In genomic region chr9:8724284-8725018, GRCh38 we compare ENCODE assay signal across 1 cellular context.
TF ChIP-seq lines count a peak whose summit lies in the region.

No MANE protein-coding gene starts in this region.

TF ChIP-seq in HEK293, 187 proteins besides CTCF, POLR2A, EP300 and RAD21 (continued from another document):
- TF ChIP-seq PRDM10 (tag by site-specific recombination; IDR thresholded peaks at IDR 0.05) (peak; percentile 50; the same call in 1 of the 2 replicates), ZNF433 (tag by site-specific recombination; IDR thresholded peaks at IDR 0.05; ENCODE audit: low read depth) (no peak), ZEB2 (tag by site-specific recombination; IDR thresholded peaks at IDR 0.05) (0 out of 2 replicates have a peak, but pooled peaks have one; percentile 30), ZNF416 (tag by site-specific recombination; IDR thresholded peaks at IDR 0.05) (no peak), ZNF391 (tag by site-specific recombination; IDR thresholded peaks at IDR 0.05; ENCODE audit: borderline replicate concordance, low read depth) (no peak), ZNF549 (tag by site-specific recombination; IDR thresholded peaks at IDR 0.05) (no peak), ZNF211 (tag by site-specific recombination; IDR thresholded peaks at IDR 0.05; ENCODE audit: low read depth) (no peak), KLF16 (tag by site-specific recombination; IDR thresholded peaks at IDR 0.05) (no peak)
TF ChIP-seq in HEK293: peak in this region for 28.
